In genomic region chr14:50070840-50071548, GRCh38 we compare ENCODE assay signal across 21 cellular contexts. TPM values are rescaled to one million over a fixed set of nuclear protein-coding genes. Genes with fewer than 3 reads are reported as not detected.
A peak's percentile ranks its signal among the peaks of the same experiment; 100 is the strongest.
DNase-seq lines count a peak whose midpoint lies in the region; ATAC-seq, FAIRE-seq and TF ChIP-seq lines count a peak whose summit lies in the region.
"Had no signal": no experiment of that assay in that cellular context is flagged by ENCODE, and none has a peak within 500 bp of the region (broad histone marks: within the 10 kb centered on the region; RNA-seq: fewer than 3 reads in every experiment).

No MANE protein-coding gene starts in this region.

- H3K27ac Mint-ChIP-seq in astrocyte (ENCODE audit: unreplicated experiment), result no peak overlapping the region
- H3K27ac Mint-ChIP-seq in stimulated activated effector memory CD8-positive, alpha-beta T cell treated with anti-CD3 and anti-CD28 coated beads, Interleukin-12 subunit alpha, Interleukin-12 subunit beta, amount 100 ng/mL, for 72 hours, result peak overlapping the region; percentile 43
- H3K27ac Mint-ChIP-seq: brain, HFFc6 had no signal

- no peaks in the 10 kb centered on the region for H3K27me3 ChIP-seq in astrocyte (ENCODE audit: insufficient read depth, low read length)

- H2AFZ ChIP-seq in astrocyte (ENCODE audit: low read depth, low read length), result no peak overlapping the region

- peak; percentile 16 to 17 for DNase-seq in activated T-cell treated with anti-CD3 and anti-CD28 coated beads, Interleukin-2, amount 50 U/mL, for 48 hours
- no peak for DNase-seq in activated T-cell treated with anti-CD3 and anti-CD28 coated beads for 4 hours
- no peak for DNase-seq in astrocyte (ENCODE audit: low read depth)
- no peak for DNase-seq in stimulated activated effector memory CD8-positive, alpha-beta T cell treated with anti-CD3 and anti-CD28 coated beads, Interleukin-12 subunit alpha, Interleukin-12 subunit beta, amount 100 ng/mL, for 72 hours (ENCODE audit: low spot score in 2 of 2)
- DNase-seq in GDM1 (lab: John Stamatoyannopoulos, UW), result no peak
- DNase-seq in NCI-H526 (lab: John Stamatoyannopoulos, UW), result no peak
- DNase-seq: activated naive CD4-positive, alpha-beta T cell treated with anti-CD3 and anti-CD28 coated beads, Interleukin-2, amount 50 U/mL, for 16 hours; COR-L47; cortex of kidney; EL; HFFc6; left ventricle myocardium superior; NCI-H1105 treated with DMSO at 0.1 percent for 48 hours; NCI-H2171; RPMI8226; stimulated activated naive CD8-positive, alpha-beta T cell treated with anti-CD3 and anti-CD28 coated beads, Interleukin-15, amount 100 ng/mL, for 72 hours had no signal

- H3K36me3 Mint-ChIP-seq in astrocyte (ENCODE audit: low read depth, unreplicated experiment), result peaks cover 5% of the 10 kb centered on the region
- no peaks in the 10 kb centered on the region for H3K36me3 Mint-ChIP-seq in stimulated activated effector memory CD8-positive, alpha-beta T cell treated with anti-CD3 and anti-CD28 coated beads, Interleukin-12 subunit alpha, Interleukin-12 subunit beta, amount 100 ng/mL, for 72 hours

- peaks cover 7% of the 10 kb centered on the region for H3K27me3 Mint-ChIP-seq in astrocyte (ENCODE audit: low read depth, unreplicated experiment)
- H3K27me3 Mint-ChIP-seq: brain; stimulated activated naive CD8-positive, alpha-beta T cell treated with anti-CD3 and anti-CD28 coated beads, Interleukin-15, amount 100 ng/mL, for 72 hours had no signal

- no peaks in the 10 kb centered on the region for H3K79me2 ChIP-seq in astrocyte (ENCODE audit: insufficient read depth, low read length)

- H3K36me3 ChIP-seq in astrocyte (ENCODE audit: insufficient read depth, low read length), result no peaks in the 10 kb centered on the region
- H3K36me3 ChIP-seq: prostate gland had no signal

- H3K9me3 ChIP-seq in astrocyte (ENCODE audit: insufficient read depth, low read depth, low read length), result no peaks in the 10 kb centered on the region
- H3K9me3 ChIP-seq: prostate gland had no signal

- peaks cover 2% of the 10 kb centered on the region for H3K9me3 Mint-ChIP-seq in astrocyte (ENCODE audit: unreplicated experiment)
- no peaks in the 10 kb centered on the region for H3K9me3 Mint-ChIP-seq in stimulated activated effector memory CD8-positive, alpha-beta T cell treated with anti-CD3 and anti-CD28 coated beads, Interleukin-12 subunit alpha, Interleukin-12 subunit beta, amount 100 ng/mL, for 72 hours
- H3K9me3 Mint-ChIP-seq: HFFc6; stimulated activated naive CD8-positive, alpha-beta T cell treated with anti-CD3 and anti-CD28 coated beads, Interleukin-15, amount 100 ng/mL, for 72 hours had no signal

- no peak for FAIRE-seq in astrocyte (lab: Jason Lieb, UNC)
- FAIRE-seq: urothelium cell line had no signal

- ATAC-seq in HG03442 (IDR thresholded peaks at IDR 0.05; ENCODE audit: unreplicated experiment) (peak; percentile 60), GM18858 (IDR thresholded peaks at IDR 0.05; ENCODE audit: unreplicated experiment) (no peak)
- ATAC-seq in stimulated activated effector memory CD8-positive, alpha-beta T cell treated with anti-CD3 and anti-CD28 coated beads, Interleukin-12 subunit alpha, Interleukin-12 subunit beta, amount 100 ng/mL, for 72 hours, result no peak
- ATAC-seq: left ventricle myocardium superior had no signal

- peak overlapping the region; percentile 67 for H3K4me3 Mint-ChIP-seq in astrocyte (ENCODE audit: unreplicated experiment)
- H3K4me3 Mint-ChIP-seq in stimulated activated effector memory CD8-positive, alpha-beta T cell treated with anti-CD3 and anti-CD28 coated beads, Interleukin-12 subunit alpha, Interleukin-12 subunit beta, amount 100 ng/mL, for 72 hours, result no peak overlapping the region
- H3K4me3 Mint-ChIP-seq: brain; HFFc6; stimulated activated naive CD8-positive, alpha-beta T cell treated with anti-CD3 and anti-CD28 coated beads, Interleukin-15, amount 100 ng/mL, for 72 hours had no signal

- no peak overlapping the region for H3K4me3 ChIP-seq in astrocyte (ENCODE audit: insufficient read depth, low read depth, low read length)
- H3K4me3 ChIP-seq: prostate gland had no signal

- H3K4me1 Mint-ChIP-seq in astrocyte (ENCODE audit: low read depth, unreplicated experiment), result peaks cover 6% of the 10 kb centered on the region
- peaks cover 64% of the 10 kb centered on the region for H3K4me1 Mint-ChIP-seq in stimulated activated effector memory CD8-positive, alpha-beta T cell treated with anti-CD3 and anti-CD28 coated beads, Interleukin-12 subunit alpha, Interleukin-12 subunit beta, amount 100 ng/mL, for 72 hours
- H3K4me1 Mint-ChIP-seq: brain had no signal

- H3K4me2 ChIP-seq in astrocyte (ENCODE audit: low read length), result no peak overlapping the region

- no peaks in the 10 kb centered on the region for H4K20me1 ChIP-seq in astrocyte (ENCODE audit: insufficient read depth, low read length)

- no peak overlapping the region for H3K27ac ChIP-seq in astrocyte (ENCODE audit: low read depth, low read length)
- H3K27ac ChIP-seq: prostate gland had no signal

- TF ChIP-seq CTCF in astrocyte (IDR thresholded peaks at IDR 0.05; ENCODE audit: insufficient read depth, low read depth, low read length), result no peak

- H3K9ac ChIP-seq in astrocyte (ENCODE audit: low read length), result no peak overlapping the region

- peaks cover 12% of the 10 kb centered on the region for H3K4me1 ChIP-seq in astrocyte (ENCODE audit: insufficient read depth, low read length)
- H3K4me1 ChIP-seq: prostate gland had no signal

RNA-seq across cellular contexts. Expression of gene VCPKMT, which starts 45.4 kb away (rescaled TPM):
- total RNA-seq in astrocyte, result 8.0 and 11.9 TPM in 2 replicates

Comparison
In these comparisons a context has a peak if more than half of its experiments do, and no peak if none do; other contexts are left out.
1. DNase-seq: peak in activated T-cell treated with anti-CD3 and anti-CD28 coated beads, Interleukin-2, amount 50 U/mL, for 48 hours (2 of 2); none in activated T-cell treated with anti-CD3 and anti-CD28 coated beads for 4 hours (single experiment), astrocyte (single experiment), stimulated activated effector memory CD8-positive, alpha-beta T cell treated with anti-CD3 and anti-CD28 coated beads, Interleukin-12 subunit alpha, Interleukin-12 subunit beta, amount 100 ng/mL, for 72 hours (0 of 2), GDM1 (single experiment) and NCI-H526 (0 of 2).